ENCODE assay signal across 8 cellular contexts in genomic region chr10:100827819-100828743, GRCh38.
DNase-seq lines count a peak whose midpoint lies in the region; ATAC-seq lines count a peak whose summit lies in the region.

No MANE protein-coding gene starts in this region.

- H3K9me3 Mint-ChIP-seq in T-cell: no peaks in the 10 kb centered on the region
- peaks cover 0 to 9% (median 0%) of the 10 kb centered on the region in 9 donors for H3K9me3 Mint-ChIP-seq in naive thymus-derived CD8-positive, alpha-beta T cell

- peak; percentile 27 for DNase-seq in stimulated activated CD4-positive, alpha-beta T cell treated with anti-CD3 and anti-CD28 coated beads, Interleukin-4, amount 100 ng/mL, for 1 hour
- no peak for DNase-seq in stimulated activated CD4-positive, alpha-beta T cell treated with anti-CD3 and anti-CD28 coated beads, Interleukin-1b, Interleukin-23, amount 100 ng/mL, for 48 hours
- peak in 4 of 34 experiments; percentile 7 to 28 (median 14) for DNase-seq in T-cell
- no peak for DNase-seq in effector memory CD4-positive, alpha-beta T cell
- DNase-seq in naive thymus-derived CD8-positive, alpha-beta T cell: peak in 4 of 10 donors; percentile 7 to 26 (median 11)
- no peak for DNase-seq in NCI-H1092 treated with DMSO at 0.1 percent for 48 hours (lab: John Stamatoyannopoulos, UW)
- no peak for DNase-seq in KG1 (lab: John Stamatoyannopoulos, UW)

- peaks cover 34% of the 10 kb centered on the region for H3K4me1 ChIP-seq in effector memory CD4-positive, alpha-beta T cell (ENCODE audit: control insufficient read depth, insufficient read depth, low read length, poor library complexity, severe bottlenecking)

- no peaks in the 10 kb centered on the region for H3K36me3 Mint-ChIP-seq in T-cell
- H3K36me3 Mint-ChIP-seq in naive thymus-derived CD8-positive, alpha-beta T cell: peaks cover 0 to 5% (median 0%) of the 10 kb centered on the region in 3 donors

- peaks cover 29 to 43% (median 40%) of the 10 kb centered on the region in 3 donors for H3K4me1 Mint-ChIP-seq in T-cell
- H3K4me1 Mint-ChIP-seq in naive thymus-derived CD8-positive, alpha-beta T cell: peaks cover 25 to 40% (median 36%) of the 10 kb centered on the region in 4 donors

- POLR2A ChIA-PET in T-cell (lab: Charles Lee): no interaction called here
- POLR2A ChIA-PET in naive thymus-derived CD8-positive, alpha-beta T cell (lab: Charles Lee): no interaction called here

- peak overlapping the region; percentile 80 to 89 (median 82) for H3K4me3 Mint-ChIP-seq in T-cell
- H3K4me3 Mint-ChIP-seq in naive thymus-derived CD8-positive, alpha-beta T cell: peak overlapping the region; percentile 82 to 97 (median 90)

- H3K36me3 ChIP-seq in effector memory CD4-positive, alpha-beta T cell (ENCODE audit: control insufficient read depth, insufficient read depth, low read length): no peaks in the 10 kb centered on the region

- H3K4me3 ChIP-seq in effector memory CD4-positive, alpha-beta T cell (ENCODE audit: insufficient read depth, low read depth, low read length, poor library complexity, severe bottlenecking): peak overlapping the region; percentile 51

- CTCF ChIA-PET in T-cell (lab: Charles Lee): no interaction called here

- H3K27me3 ChIP-seq in effector memory CD4-positive, alpha-beta T cell (replicated peaks; ENCODE audit: control insufficient read depth, insufficient read depth, low read length, poor library complexity, severe bottlenecking): peaks cover 63% of the 10 kb centered on the region

- no peak overlapping the region for H3K27ac Mint-ChIP-seq in T-cell
- peak overlapping the region in 4 of 10 donors; percentile 43 to 75 (median 60) for H3K27ac Mint-ChIP-seq in naive thymus-derived CD8-positive, alpha-beta T cell

- no peaks in the 10 kb centered on the region for H3K9me3 ChIP-seq in effector memory CD4-positive, alpha-beta T cell (ENCODE audit: control insufficient read depth, low read length)

- ATAC-seq in T-cell (replicated peaks in 1 of 4) (peak in 3 of 4 experiments; percentile 37 to 58 (median 45)), GM18867 (IDR thresholded peaks at IDR 0.05; ENCODE audit: unreplicated experiment) (no peak)
- ATAC-seq in naive thymus-derived CD8-positive, alpha-beta T cell: peak; percentile 38 to 39

- H3K27me3 Mint-ChIP-seq in T-cell: peaks cover 75 to 82% of the 10 kb centered on the region in 2 donors
- peaks cover 40 to 88% (median 72%) of the 10 kb centered on the region in 5 donors for H3K27me3 Mint-ChIP-seq in naive thymus-derived CD8-positive, alpha-beta T cell

- H3K27ac ChIP-seq in effector memory CD4-positive, alpha-beta T cell (ENCODE audit: insufficient read depth, low read length, poor library complexity, severe bottlenecking): no peak overlapping the region
